8 cellular contexts compared by ENCODE assay signal in the genomic region with DNA sequence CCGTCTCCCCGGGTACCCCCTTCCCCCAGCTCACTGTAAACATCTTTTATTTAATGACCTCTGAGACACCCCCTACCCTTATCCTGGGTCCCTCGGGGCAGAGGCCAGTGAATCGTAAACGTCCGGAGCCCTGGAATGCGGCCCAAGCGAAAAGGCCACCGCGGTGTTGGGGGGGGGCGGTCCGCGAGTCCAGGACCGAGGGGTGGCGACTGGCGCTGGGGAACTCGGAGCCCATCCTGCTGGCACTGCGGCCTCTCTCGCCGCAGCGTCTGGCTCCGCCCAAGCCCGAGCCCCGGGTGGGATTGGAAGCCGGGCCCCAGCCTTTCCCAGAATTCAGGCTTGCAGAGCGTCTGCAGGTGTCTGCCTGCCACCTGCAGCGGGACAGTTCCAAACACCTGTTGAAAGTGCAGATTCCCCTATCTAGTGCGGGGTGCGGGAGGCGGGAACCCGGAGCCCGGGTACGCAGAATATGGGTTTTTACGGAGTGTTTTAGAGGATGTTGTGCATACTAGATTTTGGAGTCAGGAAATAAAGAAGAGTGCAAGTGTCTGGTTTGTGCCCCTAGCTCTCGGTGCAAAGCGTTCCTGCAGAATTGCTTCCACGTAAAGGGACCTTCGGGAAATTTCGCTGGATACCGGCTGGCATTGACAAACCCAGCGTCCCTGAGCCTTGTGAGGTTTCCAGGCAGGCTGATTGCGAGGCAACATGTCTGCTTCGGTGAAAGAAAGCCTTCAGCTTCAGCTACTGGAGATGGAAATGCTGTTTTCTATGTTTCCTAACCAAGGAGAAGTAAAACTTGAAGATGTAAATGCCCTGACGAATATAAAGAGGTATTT. TPM values are rescaled to one million over a fixed set of nuclear protein-coding genes. Genes with fewer than 3 reads are reported as not detected.
DNase-seq lines count a peak whose midpoint lies in the region; ATAC-seq and TF ChIP-seq lines count a peak whose summit lies in the region.

No MANE protein-coding gene starts in this region.

- TF ChIP-seq CTCF in astrocyte of the spinal cord (IDR thresholded peaks at IDR 0.05; ENCODE audit: low read depth, low read length), result no peak

- peak; percentile 4 for ATAC-seq in GM19328 (IDR thresholded peaks at IDR 0.05; ENCODE audit: unreplicated experiment)
- ATAC-seq in HG03442 (IDR thresholded peaks at IDR 0.05; ENCODE audit: unreplicated experiment), result peak; percentile 20

- in situ Hi-C loops in astrocyte of the spinal cord (cut with HindIII; ENCODE audit: low sequenced_read_pairs), result no loop called here

- H3K27me3 ChIP-seq in SJCRH30, result no peaks in the 10 kb centered on the region

- peak overlapping the region; percentile 74 for H3K4me3 ChIP-seq in SJCRH30
- H3K4me3 ChIP-seq in astrocyte of the spinal cord (ENCODE audit: low read depth, low read length), result peak overlapping the region; percentile 70

- DNase-seq in CD1c-positive myeloid dendritic cell (ENCODE audit: extremely low spot score) (peak; percentile 27), SJCRH30 (peak; percentile 35 to 51), astrocyte of the spinal cord (ENCODE audit: low read depth, low spot score) (peak; percentile 21), iPS DF 19.7 (ENCODE audit: low read depth, low spot score) (peak; percentile 33), putamen (ENCODE audit: low spot score) (peak; percentile 27), OCI-M2 (lab: John Stamatoyannopoulos, UW; ENCODE audit: unreplicated experiment) (no peak)

- 0 out of 2 replicates have a peak, but pooled peaks cover 2% of the 10 kb centered on the region for H3K36me3 ChIP-seq in SJCRH30

- no peaks in the 10 kb centered on the region for H3K4me1 ChIP-seq in SJCRH30

- H3K27ac ChIP-seq in SJCRH30, result peak overlapping the region; percentile 63

- no peaks in the 10 kb centered on the region for H3K9me3 ChIP-seq in SJCRH30 (replicated peaks)

RNA-seq across cellular contexts. Expression of gene RWDD2A, which starts 0.8 kb away (rescaled TPM):
- total RNA-seq in SJCRH30 (2014; rRNA removed; shearing (Covaris generic)), result 3.1 and 3.6 TPM in 2 replicates

RNA-seq across cellular contexts. Expression of gene PGM3, which starts 0.9 kb away (rescaled TPM):
- 35.3 and 38.2 TPM in 2 replicates for total RNA-seq in SJCRH30 (2014; rRNA removed; shearing (Covaris generic))
